Comparison of ENCODE assay signal across 9 cellular contexts in the genomic region with DNA sequence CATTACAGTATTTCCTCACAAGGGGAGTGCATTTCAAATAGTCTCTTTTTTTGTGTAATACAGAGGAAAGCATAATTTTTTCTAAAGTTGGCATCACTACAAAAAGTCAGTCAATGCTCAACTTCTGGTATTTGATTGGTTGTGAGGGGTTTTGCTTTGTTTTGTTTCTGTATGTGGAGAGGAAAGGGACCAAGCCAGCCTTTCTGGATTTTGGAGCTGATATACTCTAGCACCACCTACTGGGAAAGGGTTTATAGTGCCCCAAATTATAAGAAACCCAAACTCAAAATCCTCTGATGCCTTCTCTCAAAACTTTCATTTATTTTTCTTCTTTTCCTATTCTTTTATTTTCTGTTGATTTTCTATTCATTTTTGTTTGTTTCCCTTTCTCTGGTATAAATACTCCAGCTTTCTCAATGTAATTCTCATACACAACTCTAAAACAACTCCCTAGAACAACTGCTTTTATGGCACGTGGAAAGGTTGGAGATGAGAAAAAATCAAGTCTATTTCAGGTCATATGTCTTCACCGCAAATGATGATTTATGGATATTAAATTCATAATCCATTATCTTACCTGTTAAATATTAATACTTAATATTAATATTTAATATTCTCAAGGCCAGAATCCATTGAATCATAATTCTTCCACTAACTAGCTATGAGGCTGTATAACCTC.
DNase-seq lines count a peak whose midpoint lies in the region; ATAC-seq and TF ChIP-seq lines count a peak whose summit lies in the region.
"Had no signal": no experiment of that assay in that cellular context is flagged by ENCODE, and none has a peak within 500 bp of the region (broad histone marks: within the 10 kb centered on the region; RNA-seq: fewer than 3 reads in every experiment).

No MANE protein-coding gene starts in this region.

- H3K9me3 Mint-ChIP-seq in Calu3 (ENCODE audit: low read depth, unreplicated experiment), result no peaks in the 10 kb centered on the region
- H3K9me3 Mint-ChIP-seq in activated CD4-positive, alpha-beta T cell treated with anti-CD3 and anti-CD28 coated beads for 36 hours (ENCODE audit: low read depth), result no peaks in the 10 kb centered on the region

- POLR2A ChIA-PET in activated CD4-positive, alpha-beta T cell treated with anti-CD3 and anti-CD28 coated beads for 36 hours (lab: Charles Lee), result interaction anchor here (0.7 kb wide), 1 partner anchor 300 kb away, joined by 3 read pairs; no protein-coding TSS in a partner anchor

- intact Hi-C loops in Calu3 (cut with micrococcal nuclease; ENCODE audit: unreplicated experiment), result loop anchor here (1.0 to 5.0 kb wide), 4 partner anchors 47 to 225 kb away; no protein-coding TSS in a partner anchor
- intact Hi-C loops in activated CD4-positive, alpha-beta T cell treated with anti-CD3 and anti-CD28 coated beads for 36 hours (cut with DNase I, micrococcal nuclease), result loop anchor here (1.0 to 10.0 kb wide), 5 partner anchors 210 to 1047 kb away; no protein-coding TSS in a partner anchor

- no peak overlapping the region for H3K4me3 ChIP-seq in suprapubic skin

- ATAC-seq in GM21619 (IDR thresholded peaks at IDR 0.05; ENCODE audit: unreplicated experiment) (peak; percentile 73), HG03280 (IDR thresholded peaks at IDR 0.05; ENCODE audit: unreplicated experiment) (no peak)
- ATAC-seq in activated CD4-positive, alpha-beta T cell treated with anti-CD3 and anti-CD28 coated beads for 36 hours, result no peak

- TF ChIP-seq CTCF in Calu3 (IDR thresholded peaks at IDR 0.05; ENCODE audit: unreplicated experiment), result no peak
- TF ChIP-seq CTCF in suprapubic skin (IDR thresholded peaks at IDR 0.05), result peak; percentile 50 to 68

- peak; percentile 23 for DNase-seq in Calu3
- peak; percentile 39 for DNase-seq in NCI-H128 (lab: John Stamatoyannopoulos, UW; ENCODE audit: unreplicated experiment)
- DNase-seq in amniotic stem cell (lab: John Stamatoyannopoulos, UW), result peak; percentile 53
- DNase-seq in iPS DF 4.7 (ENCODE audit: extremely low read depth, low spot score), result peak; percentile 30
- no peak for DNase-seq in suprapubic skin (ENCODE audit: low spot score in 2 of 2)
- DNase-seq in activated CD4-positive, alpha-beta T cell treated with anti-CD3 and anti-CD28 coated beads for 36 hours, result no peak

- H3K27me3 Mint-ChIP-seq in Calu3 (ENCODE audit: unreplicated experiment), result no peaks in the 10 kb centered on the region
- H3K27me3 Mint-ChIP-seq in activated CD4-positive, alpha-beta T cell treated with anti-CD3 and anti-CD28 coated beads for 36 hours, result peaks cover 3% of the 10 kb centered on the region

- no peaks in the 10 kb centered on the region for H3K27me3 ChIP-seq in suprapubic skin
- H3K27me3 ChIP-seq: neutrophil had no signal

- H3K27ac Mint-ChIP-seq in Calu3 (ENCODE audit: unreplicated experiment), result no peak overlapping the region
- H3K27ac Mint-ChIP-seq in activated CD4-positive, alpha-beta T cell treated with anti-CD3 and anti-CD28 coated beads for 36 hours, result no peak overlapping the region

- no peaks in the 10 kb centered on the region for H3K36me3 ChIP-seq in suprapubic skin
- H3K36me3 ChIP-seq: neutrophil had no signal

- no peaks in the 10 kb centered on the region for H3K36me3 Mint-ChIP-seq in Calu3 (ENCODE audit: insufficient read depth, unreplicated experiment)
- H3K36me3 Mint-ChIP-seq in activated CD4-positive, alpha-beta T cell treated with anti-CD3 and anti-CD28 coated beads for 36 hours (ENCODE audit: low read depth), result no peaks in the 10 kb centered on the region

- no peak overlapping the region for H3K4me3 Mint-ChIP-seq in Calu3 (ENCODE audit: low read depth, unreplicated experiment)
- no peak overlapping the region for H3K4me3 Mint-ChIP-seq in activated CD4-positive, alpha-beta T cell treated with anti-CD3 and anti-CD28 coated beads for 36 hours

- H3K4me1 Mint-ChIP-seq in Calu3 (ENCODE audit: low read depth, unreplicated experiment), result peaks cover 26% of the 10 kb centered on the region
- H3K4me1 Mint-ChIP-seq in activated CD4-positive, alpha-beta T cell treated with anti-CD3 and anti-CD28 coated beads for 36 hours, result no peaks in the 10 kb centered on the region

- no peak for TF ChIP-seq EP300 in suprapubic skin (IDR thresholded peaks at IDR 0.05)

- no peak for TF ChIP-seq POLR2A in suprapubic skin (IDR thresholded peaks at IDR 0.05)

- no peak overlapping the region for H3K27ac ChIP-seq in suprapubic skin
- H3K27ac ChIP-seq: neutrophil had no signal

- peaks cover 12% of the 10 kb centered on the region for H3K4me1 ChIP-seq in suprapubic skin

- WGBS in suprapubic skin, result 87% methylated on average over 2 of the region's 2 CpGs

- CTCF ChIA-PET in Calu3 (lab: Charles Lee), result no interaction called here
- CTCF ChIA-PET in activated CD4-positive, alpha-beta T cell treated with anti-CD3 and anti-CD28 coated beads for 36 hours (lab: Charles Lee), result interaction anchor here (0.8 to 2.7 kb wide), 13 partner anchors 8 to 1043 kb away, joined by 3 to 11 read pairs (median 3); no protein-coding TSS in a partner anchor

- H3K9me3 ChIP-seq in suprapubic skin, result no peaks in the 10 kb centered on the region
- H3K9me3 ChIP-seq: neutrophil had no signal

- no TSS peak for BruUV-seq in Calu3 (replicated peaks; lab: Mats Ljungman, UMichigan)

Comparison
In these comparisons a context has a peak if more than half of its experiments do, and no peak if none do; other contexts are left out.
1. DNase-seq: peak in Calu3 (single experiment), NCI-H128 (single experiment), amniotic stem cell (single experiment) and iPS DF 4.7 (single experiment); none in suprapubic skin (0 of 2) and activated CD4-positive, alpha-beta T cell treated with anti-CD3 and anti-CD28 coated beads for 36 hours (single experiment).